ENCODE assay signal across 1 cellular context in genomic region chrX:118990512-118991227, GRCh38.
TF ChIP-seq lines count a peak whose summit lies in the region.

No MANE protein-coding gene starts in this region.

TF ChIP-seq in endothelial cell of umbilical vein, 7 proteins besides CTCF, POLR2A, EP300 and RAD21:
- TF ChIP-seq JUN (IDR thresholded peaks at IDR 0.05; ENCODE audit: borderline replicate concordance, insufficient read depth, insufficient read length, low read depth) (no peak), MYC (IDR thresholded peaks at IDR 0.05; ENCODE audit: low read depth, low read length) (no peak), FOS (IDR thresholded peaks at IDR 0.05; ENCODE audit: borderline replicate concordance, insufficient read depth, low read length) (no peak), MAX (IDR thresholded peaks at IDR 0.05; ENCODE audit: insufficient read depth, insufficient read length) (no peak), GATA2 (IDR thresholded peaks at IDR 0.05; ENCODE audit: insufficient read depth, insufficient read length, low read depth, low read length) (no peak)
